Comparison of ENCODE assay signal across 1 cellular context in the genomic region with DNA sequence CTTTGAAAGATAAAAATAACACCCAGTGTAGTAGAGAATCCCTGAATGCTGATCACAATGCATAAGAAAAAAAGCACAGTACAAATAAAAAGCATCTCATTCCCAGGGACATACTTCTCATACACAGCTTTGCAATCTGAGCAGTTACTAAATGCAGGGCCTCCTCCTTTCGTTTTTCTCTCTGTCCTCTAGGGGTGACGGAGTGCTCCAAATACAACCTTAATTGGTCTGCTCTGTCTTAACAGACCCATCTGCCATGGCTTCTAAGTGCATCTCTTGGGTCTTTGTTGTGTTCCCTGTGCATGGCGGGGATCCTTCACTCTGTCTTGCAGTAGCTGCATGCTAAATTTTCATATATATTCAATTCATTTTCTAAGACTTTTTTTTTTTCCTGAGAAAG.
TF ChIP-seq lines count a peak whose summit lies in the region.

No MANE protein-coding gene starts in this region.

TF ChIP-seq in HepG2, 621 proteins besides CTCF, POLR2A, EP300 and RAD21 (continued from another document):
- TF ChIP-seq, protein P1, sequence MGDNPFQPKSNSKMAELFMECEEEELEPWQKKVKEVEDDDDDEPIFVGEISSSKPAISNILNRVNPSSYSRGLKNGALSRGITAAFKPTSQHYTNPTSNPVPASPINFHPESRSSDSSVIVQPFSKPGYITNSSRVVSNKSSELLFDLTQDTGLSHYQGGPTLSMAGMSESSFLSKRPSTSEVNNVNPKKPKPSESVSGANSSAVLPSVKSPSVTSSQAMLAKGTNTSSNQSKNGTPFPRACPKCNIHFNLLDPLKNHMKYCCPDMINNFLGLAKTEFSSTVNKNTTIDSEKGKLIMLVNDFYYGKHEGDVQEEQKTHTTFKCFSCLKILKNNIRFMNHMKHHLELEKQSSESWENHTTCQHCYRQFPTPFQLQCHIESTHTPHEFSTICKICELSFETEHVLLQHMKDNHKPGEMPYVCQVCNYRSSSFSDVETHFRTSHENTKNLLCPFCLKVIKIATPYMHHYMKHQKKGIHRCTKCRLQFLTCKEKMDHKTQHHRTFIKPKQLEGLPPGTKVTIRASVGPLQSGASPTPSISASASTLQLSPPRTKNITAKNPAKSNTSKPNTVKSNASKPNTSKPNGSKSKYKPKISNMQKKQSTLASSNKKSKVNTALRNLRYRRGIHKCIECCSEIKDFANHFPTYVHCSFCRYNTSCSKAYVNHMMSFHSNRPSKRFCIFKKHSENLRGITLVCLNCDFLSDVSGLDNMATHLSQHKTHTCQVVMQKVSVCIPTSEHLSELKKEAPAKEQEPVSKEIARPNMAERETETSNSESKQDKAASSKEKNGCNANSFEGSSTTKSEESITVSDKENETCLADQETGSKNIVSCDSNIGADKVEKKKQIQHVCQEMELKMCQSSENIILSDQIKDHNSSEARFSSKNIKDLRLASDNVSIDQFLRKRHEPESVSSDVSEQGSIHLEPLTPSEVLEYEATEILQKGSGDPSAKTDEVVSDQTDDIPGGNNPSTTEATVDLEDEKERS (CRISPR knock-in tag; IDR thresholded peaks at IDR 0.05) = no peak
- TF ChIP-seq SALL1 (CRISPR knock-in tag; IDR thresholded peaks at IDR 0.05) (no peak), ZMYM2 (CRISPR knock-in tag; IDR thresholded peaks at IDR 0.05) (no peak), USF2 (IDR thresholded peaks at IDR 0.05; ENCODE audit: low read depth, low read length) (no peak), USF2 (CRISPR knock-in tag; IDR thresholded peaks at IDR 0.05; ENCODE audit: borderline replicate concordance) (no peak), ZNF747 (CRISPR knock-in tag; IDR thresholded peaks at IDR 0.05; ENCODE audit: borderline replicate concordance) (no peak)
